Comparison of ENCODE assay signal across 21 cellular contexts in the genomic region with DNA sequence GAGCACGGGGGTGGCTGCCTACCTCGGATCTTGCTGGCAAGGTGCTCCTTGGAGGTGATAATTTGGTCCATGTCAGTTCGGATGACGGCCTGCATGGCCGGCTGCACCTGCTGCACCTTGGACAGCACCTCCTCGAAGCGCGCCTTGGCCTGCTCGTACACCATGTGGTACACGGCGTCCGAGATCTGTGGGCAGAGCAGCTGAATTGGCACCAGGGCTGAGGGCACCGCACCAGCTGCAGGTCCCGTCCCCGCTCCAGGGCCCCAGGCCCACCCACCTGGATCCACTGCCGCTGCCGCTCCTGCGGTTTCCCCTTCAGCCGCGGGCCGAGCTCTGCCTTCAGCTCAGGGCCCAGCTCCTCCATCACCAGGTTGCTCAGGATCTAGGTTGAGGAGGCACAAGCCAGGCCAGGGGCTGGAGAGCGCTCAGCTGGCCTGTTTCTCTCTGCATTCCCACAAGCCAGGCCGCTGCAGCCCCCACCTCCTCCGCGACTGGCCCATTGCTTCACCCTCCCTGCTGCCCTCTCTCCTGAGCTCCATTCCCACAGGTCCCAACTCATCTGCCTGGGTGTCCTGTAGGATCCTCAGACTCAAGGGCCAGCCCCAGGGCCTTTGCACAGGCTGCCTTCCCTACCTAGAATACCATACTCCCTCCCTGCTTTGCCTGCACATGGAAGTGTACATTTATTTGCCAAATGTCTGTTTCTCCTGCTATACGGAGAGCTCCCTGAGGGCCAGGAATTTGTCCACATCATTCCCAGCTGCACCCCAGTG.
DNase-seq lines count a peak whose midpoint lies in the region; ATAC-seq, FAIRE-seq and TF ChIP-seq lines count a peak whose summit lies in the region.
"Had no signal": no experiment of that assay in that cellular context is flagged by ENCODE, and none has a peak within 500 bp of the region (broad histone marks: within the 10 kb centered on the region; RNA-seq: fewer than 3 reads in every experiment).

No MANE protein-coding gene starts in this region.

- TF ChIP-seq POLR2A in endothelial cell of umbilical vein (IDR thresholded peaks at IDR 0.05; ENCODE audit: low read depth, low read length) (peak; percentile 13), uterus (IDR thresholded peaks at IDR 0.05) (no peak)

- no peaks in the 10 kb centered on the region for H3K9me3 Mint-ChIP-seq in T-helper 1 cell treated with Interleukin-12 subunit alpha and Interleukin-12 subunit beta and Interleukin-4 antibody, amounts not matched to agents 30 μg/mL and 1 μg/mL, for 36 hours
- H3K9me3 Mint-ChIP-seq: CD8-positive, alpha-beta memory T cell had no signal

- H3K4me3 ChIP-seq in RWPE2 (ENCODE audit: severe bottlenecking) (no peak overlapping the region), endothelial cell of umbilical vein (replicated peaks in 1 of 3; ENCODE audit: insufficient read depth in 1 of 3, low read depth in 1 of 3, low read length in 3 of 3) (no peak overlapping the region), uterus (no peak overlapping the region)
- H3K4me3 ChIP-seq: BLaER1, SJCRH30 had no signal

- H3K36me3 ChIP-seq in RWPE2 (ENCODE audit: low read depth) = peaks cover 90% of the 10 kb centered on the region
- peaks cover 20 to 30% of the 10 kb centered on the region in 2 experiments for H3K36me3 ChIP-seq in endothelial cell of umbilical vein (ENCODE audit: control insufficient read depth in 2 of 2, extremely low read depth in 1 of 2, insufficient read depth in 2 of 2, low read length in 2 of 2)
- H3K36me3 ChIP-seq in uterus = no peaks in the 10 kb centered on the region

- peaks cover 28% of the 10 kb centered on the region for H3K4me1 ChIP-seq in RWPE2 (ENCODE audit: insufficient read depth, poor library complexity, severe bottlenecking)
- H3K4me1 ChIP-seq in endothelial cell of umbilical vein (ENCODE audit: control insufficient read depth, extremely low read depth, insufficient read depth, low read length) = peaks cover 38% of the 10 kb centered on the region
- peaks cover 0 to 16% of the 10 kb centered on the region in 2 donors for H3K4me1 ChIP-seq in uterus

- H3K27me3 Mint-ChIP-seq in T-helper 1 cell treated with Interleukin-12 subunit alpha and Interleukin-12 subunit beta and Interleukin-4 antibody, amounts not matched to agents 30 μg/mL and 1 μg/mL, for 36 hours (ENCODE audit: low read depth) = no peaks in the 10 kb centered on the region

- no peak overlapping the region for H3K4me3 Mint-ChIP-seq in T-helper 1 cell treated with Interleukin-12 subunit alpha and Interleukin-12 subunit beta and Interleukin-4 antibody, amounts not matched to agents 30 μg/mL and 1 μg/mL, for 36 hours
- H3K4me3 Mint-ChIP-seq: CD8-positive, alpha-beta memory T cell had no signal

- intact Hi-C loops in endothelial cell of umbilical vein (cut with micrococcal nuclease) (loop anchor here (5.0 kb wide), 1 partner anchor 270 kb away; the partner anchor contains the start of gene CDK9), uterus (cut with DNase I; ENCODE audit: low total_unique reads) (no loop called here)

- CTCF ChIA-PET in endothelial cell of umbilical vein (lab: Charles Lee) = interaction anchor here (0.9 to 2.1 kb wide), 2 partner anchors 13 to 218 kb away, joined by 3 to 4 read pairs; partner anchors contain the start of gene TOR2A

- H2AFZ ChIP-seq in endothelial cell of umbilical vein (ENCODE audit: low read depth, low read length) = no peak overlapping the region

- no peaks in the 10 kb centered on the region for H4K20me1 ChIP-seq in endothelial cell of umbilical vein (replicated peaks; ENCODE audit: control insufficient read depth, extremely low read depth, insufficient read depth, low read length)
- H4K20me1 ChIP-seq: BLaER1 had no signal

- peaks cover 2% of the 10 kb centered on the region for H3K4me1 Mint-ChIP-seq in T-helper 1 cell treated with Interleukin-12 subunit alpha and Interleukin-12 subunit beta and Interleukin-4 antibody, amounts not matched to agents 30 μg/mL and 1 μg/mL, for 36 hours (ENCODE audit: low read depth)

- TF ChIP-seq CTCF in RWPE2 (IDR thresholded peaks at IDR 0.05; ENCODE audit: poor library complexity, severe bottlenecking) = no peak
- no peak for TF ChIP-seq CTCF in endothelial cell of umbilical vein (IDR thresholded peaks at IDR 0.05; ENCODE audit: extremely low read depth in 1 of 2, insufficient read depth in 1 of 2, low read depth in 1 of 2, low read length in 2 of 2)
- no peak for TF ChIP-seq CTCF in uterus (IDR thresholded peaks at IDR 0.05)

- no peaks in the 10 kb centered on the region for H3K9me3 ChIP-seq in RWPE2 (ENCODE audit: severe bottlenecking)
- H3K9me3 ChIP-seq in endothelial cell of umbilical vein (replicated peaks; ENCODE audit: control insufficient read depth, insufficient read depth, low read length) = no peaks in the 10 kb centered on the region
- H3K9me3 ChIP-seq in uterus = no peaks in the 10 kb centered on the region
- H3K9me3 ChIP-seq: BLaER1, SJCRH30 had no signal

- DNase-seq in T-helper 1 cell = no peak
- DNase-seq in RWPE2 (ENCODE audit: low spot score) = peak; percentile 66
- no peak for DNase-seq in endothelial cell of umbilical vein (ENCODE audit: low read depth, low spot score)
- no peak for DNase-seq in NCI-H226
- no peak for DNase-seq in stimulated activated CD4-positive, alpha-beta T cell treated with anti-CD3 and anti-CD28 coated beads, Interleukin-2, amount 100 ng/mL, for 24 hours
- DNase-seq in NCI-H82 (lab: John Stamatoyannopoulos, UW) = no peak
- no peak for DNase-seq in uterus
- DNase-seq: 8988T; CD8-positive, alpha-beta memory T cell; DMS79; NCI-H1092 treated with DMSO at 0.1 percent for 48 hours; NCI-H1694 treated with DMSO at 0.1 percent for 48 hours; NCI-H345; NCI-H526; NK-92 treated with Interleukin-12 subunit alpha and Interleukin-12 subunit beta, amount 100 ng/mL, for 24 hours; OCI-M1; SJCRH30 had no signal

- no peaks in the 10 kb centered on the region for H3K27me3 ChIP-seq in RWPE2 (ENCODE audit: insufficient read depth, poor library complexity, severe bottlenecking)
- H3K27me3 ChIP-seq in endothelial cell of umbilical vein (ENCODE audit: control insufficient read depth in 2 of 2, insufficient read depth in 2 of 2, low read length in 2 of 2) = no peaks in the 10 kb centered on the region
- H3K27me3 ChIP-seq in uterus = no peaks in the 10 kb centered on the region
- H3K27me3 ChIP-seq: BLaER1, SJCRH30 had no signal

- BruUV-seq in endothelial cell of umbilical vein (replicated peaks; lab: Mats Ljungman, UMichigan) = no TSS peak

- no peaks in the 10 kb centered on the region for H3K9me1 ChIP-seq in endothelial cell of umbilical vein (replicated peaks; ENCODE audit: control insufficient read depth, extremely low read depth, insufficient read depth, low read length)

- H3K27ac ChIP-seq in RWPE2 (ENCODE audit: poor library complexity, severe bottlenecking) (peak overlapping the region; percentile 98), endothelial cell of umbilical vein (ENCODE audit: insufficient read depth, low read depth, low read length) (no peak overlapping the region), uterus (no peak overlapping the region)
- H3K27ac ChIP-seq: BLaER1, SJCRH30 had no signal

- ATAC-seq in RWPE2 (ENCODE audit: low read depth) = no peak

- peaks cover 36% of the 10 kb centered on the region for H3K79me2 ChIP-seq in endothelial cell of umbilical vein (ENCODE audit: control insufficient read depth, insufficient read depth, low read length)

- POLR2A ChIA-PET in endothelial cell of umbilical vein (lab: Charles Lee) = no interaction called here

- peak overlapping the region; percentile 52 for H3K27ac Mint-ChIP-seq in T-helper 1 cell treated with Interleukin-12 subunit alpha and Interleukin-12 subunit beta and Interleukin-4 antibody, amounts not matched to agents 30 μg/mL and 1 μg/mL, for 36 hours
- H3K27ac Mint-ChIP-seq: CD8-positive, alpha-beta memory T cell had no signal

- H3K36me3 Mint-ChIP-seq in T-helper 1 cell treated with Interleukin-12 subunit alpha and Interleukin-12 subunit beta and Interleukin-4 antibody, amounts not matched to agents 30 μg/mL and 1 μg/mL, for 36 hours (ENCODE audit: low read depth) = peaks cover 28% of the 10 kb centered on the region

- no peak for FAIRE-seq in endothelial cell of umbilical vein (lab: Jason Lieb, UNC)
- FAIRE-seq: D721Med, GM18507 had no signal

- no peak overlapping the region for H3K4me2 ChIP-seq in endothelial cell of umbilical vein (ENCODE audit: insufficient read depth, low read length)
- H3K4me2 ChIP-seq: BLaER1 had no signal

- H3K9ac ChIP-seq in endothelial cell of umbilical vein (replicated peaks; ENCODE audit: extremely low read depth, insufficient read depth, low read length) = no peak overlapping the region
- H3K9ac ChIP-seq: BLaER1 had no signal

- dilution Hi-C loops in endothelial cell of umbilical vein (cut with MboI; ENCODE audit: extremely low pct_ligation_motif_present, low sequenced_read_pairs) = no loop called here

TF ChIP-seq in endothelial cell of umbilical vein, 7 proteins besides CTCF, POLR2A, EP300 and RAD21:
- TF ChIP-seq, protein P1, sequence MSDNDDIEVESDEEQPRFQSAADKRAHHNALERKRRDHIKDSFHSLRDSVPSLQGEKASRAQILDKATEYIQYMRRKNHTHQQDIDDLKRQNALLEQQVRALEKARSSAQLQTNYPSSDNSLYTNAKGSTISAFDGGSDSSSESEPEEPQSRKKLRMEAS (IDR thresholded peaks at IDR 0.05; ENCODE audit: insufficient read depth, insufficient read length) = no peak
- TF ChIP-seq JUN (IDR thresholded peaks at IDR 0.05; ENCODE audit: borderline replicate concordance, insufficient read depth, insufficient read length, low read depth) (no peak), EZH2 (IDR thresholded peaks at IDR 0.05; ENCODE audit: borderline replicate concordance, low read depth, low read length, severe bottlenecking) (no peak), POLR2AphosphoS5 (IDR thresholded peaks at IDR 0.05; ENCODE audit: insufficient read depth, low read depth, low read length) (peak; percentile 7)
